20 cellular contexts compared by ENCODE assay signal in the genomic region with DNA sequence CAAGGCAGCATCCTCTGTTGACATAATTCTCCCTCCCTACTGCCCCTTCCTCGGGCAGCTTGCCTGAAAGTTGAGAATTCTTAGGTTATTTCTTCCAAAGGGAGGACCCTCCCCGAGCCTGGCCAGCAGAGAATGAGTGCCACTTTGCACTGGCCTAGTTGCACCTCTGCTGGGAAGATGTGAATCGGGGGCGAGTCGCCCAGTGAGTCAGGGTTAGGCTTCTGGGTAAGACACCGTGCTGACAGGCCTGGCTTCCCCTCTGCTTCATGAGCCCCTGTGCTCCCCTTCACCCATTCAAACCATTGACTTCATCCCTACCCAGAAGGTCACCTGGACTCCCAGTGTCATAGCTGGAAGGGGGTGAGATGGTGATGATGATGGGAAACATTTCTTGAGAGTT.
DNase-seq lines count a peak whose midpoint lies in the region; ATAC-seq, FAIRE-seq and TF ChIP-seq lines count a peak whose summit lies in the region.
"Had no signal": no experiment of that assay in that cellular context is flagged by ENCODE, and none has a peak within 500 bp of the region (broad histone marks: within the 10 kb centered on the region; RNA-seq: fewer than 3 reads in every experiment).

No MANE protein-coding gene starts in this region.

- FAIRE-seq in H1 (lab: Jason Lieb, UNC) = no peak
- FAIRE-seq: astrocyte, pancreas, RCC 7860 had no signal

- no peak overlapping the region for H2BK120ac ChIP-seq in H1 (replicated peaks; ENCODE audit: low read depth, low read length)

- H4K20me1 ChIP-seq in PC-3 (ENCODE audit: low read length) = no peaks in the 10 kb centered on the region
- H4K20me1 ChIP-seq in H1 (replicated peaks in 1 of 2; ENCODE audit: control insufficient read depth in 1 of 2, insufficient read depth in 2 of 2, low read length in 2 of 2) = peaks cover 0 to 1% of the 10 kb centered on the region in 2 experiments

- H3K4me1 ChIP-seq in PC-3 (ENCODE audit: insufficient read depth, low read length) (peaks cover 58% of the 10 kb centered on the region), H1 (replicated peaks in 1 of 4; ENCODE audit: control insufficient read depth in 3 of 4, insufficient read depth in 4 of 4, low read length in 3 of 4) (peaks cover 4 to 26% (median 11%) of the 10 kb centered on the region in 4 experiments), thyroid gland (peaks cover 42 to 45% of the 10 kb centered on the region in 2 donors)

- H3K14ac ChIP-seq in H1 (ENCODE audit: insufficient read length) = no peak overlapping the region

- no peak for TF ChIP-seq EP300 in H1 (IDR thresholded peaks at IDR 0.05; ENCODE audit: borderline replicate concordance in 1 of 2, low read depth in 2 of 2, low read length in 2 of 2)

- H3K23ac ChIP-seq in H1 (ENCODE audit: insufficient read length) = no peak overlapping the region

- H2AFZ ChIP-seq in PC-3 (ENCODE audit: low read length) (no peak overlapping the region), H1 (ENCODE audit: low read length) (no peak overlapping the region)

- no peaks in the 10 kb centered on the region for H3K23me2 ChIP-seq in H1 (ENCODE audit: low read depth, low read length)

- no peak overlapping the region for H2BK20ac ChIP-seq in H1 (ENCODE audit: low read length)

- H2BK15ac ChIP-seq in H1 (ENCODE audit: low read length) = peak overlapping the region; percentile 61; the same call in 1 of the 2 replicates

- H3K4me3 ChIP-seq in PC-3 (ENCODE audit: low read length) (no peak overlapping the region), H1 (ENCODE audit: extremely low read depth in 1 of 4, insufficient read depth in 2 of 4, low read depth in 3 of 4, low read length in 4 of 4) (no peak overlapping the region), thyroid gland (replicated peaks in 1 of 3) (no peak overlapping the region)
- H3K4me3 ChIP-seq: esophagus muscularis mucosa, pancreas, spleen had no signal

- peaks cover 78% of the 10 kb centered on the region for H3K4me1 Mint-ChIP-seq in type B pancreatic cell (ENCODE audit: unreplicated experiment)

- H3K27me3 ChIP-seq in PC-3 (ENCODE audit: low read length) (no peaks in the 10 kb centered on the region), H1 (replicated peaks in 1 of 4; ENCODE audit: control insufficient read depth in 3 of 4, extremely low read depth in 1 of 4, insufficient read depth in 3 of 4, low read length in 3 of 4) (no peaks in the 10 kb centered on the region), thyroid gland (no peaks in the 10 kb centered on the region)
- H3K27me3 ChIP-seq: esophagus muscularis mucosa, pancreas, spleen had no signal

- no peak for TF ChIP-seq RAD21 in H1 (IDR thresholded peaks at IDR 0.05 in 1 of 2, conservative IDR thresholded peaks at IDR 0.05 in 1 of 2; ENCODE audit: low read depth in 2 of 2, low read length in 2 of 2)

- H3K9ac ChIP-seq in PC-3 (ENCODE audit: low read length) (no peak overlapping the region), H1 (replicated peaks in 1 of 4; ENCODE audit: extremely low read depth in 1 of 4, low read depth in 3 of 4, low read length in 3 of 4) (no peak overlapping the region)

- H3K4me3 Mint-ChIP-seq in type B pancreatic cell = no peak overlapping the region
- H3K4me3 Mint-ChIP-seq: dendritic cell treated with granulocyte-macrophage colony-stimulating factor and Interleukin-4, amounts not matched to agents 40 ng/mL and 50 ng/mL, for 4 days had no signal

- H3K27ac Mint-ChIP-seq in type B pancreatic cell = no peak overlapping the region
- H3K27ac Mint-ChIP-seq: dendritic cell treated with granulocyte-macrophage colony-stimulating factor and Interleukin-4, amounts not matched to agents 40 ng/mL and 50 ng/mL, for 4 days had no signal

- H3K9me3 ChIP-seq in PC-3 (ENCODE audit: low read length) (no peaks in the 10 kb centered on the region), H1 (ENCODE audit: insufficient read depth in 2 of 2, low read depth in 1 of 2, low read length in 1 of 2) (no peaks in the 10 kb centered on the region), thyroid gland (no peaks in the 10 kb centered on the region)
- H3K9me3 ChIP-seq: esophagus muscularis mucosa, pancreas, spleen had no signal

- no TSS peak for BruUV-seq in PC-3 (replicated peaks; lab: Mats Ljungman, UMichigan)

- H3K4me2 ChIP-seq in PC-3 (ENCODE audit: low read length) (no peak overlapping the region), H1 (ENCODE audit: insufficient read depth in 1 of 2, low read depth in 2 of 2, low read length in 2 of 2) (no peak overlapping the region)

- TF ChIP-seq POLR2A in H1 (IDR thresholded peaks at IDR 0.05; ENCODE audit: control extremely low read depth in 1 of 2, low read depth in 2 of 2, low read length in 2 of 2) = no peak
- no peak for TF ChIP-seq POLR2A in thyroid gland (IDR thresholded peaks at IDR 0.05)

- no peak overlapping the region for H4K5ac ChIP-seq in H1 (ENCODE audit: insufficient read length, low read depth, low read length)

- no peak overlapping the region for H3K4ac ChIP-seq in H1 (replicated peaks; ENCODE audit: insufficient read length, low read depth, low read length)

- H3K27ac ChIP-seq in PC-3 (ENCODE audit: low read length) = peak overlapping the region; percentile 93
- no peak overlapping the region for H3K27ac ChIP-seq in H1 (ENCODE audit: low read depth, low read length)
- peak overlapping the region; percentile 39 to 63 (median 44) for H3K27ac ChIP-seq in thyroid gland
- H3K27ac ChIP-seq: esophagus muscularis mucosa, HL-60, pancreas, spleen had no signal

- TF ChIP-seq CTCF in PC-3 (conservative IDR thresholded peaks at IDR 0.05; ENCODE audit: low read depth, low read length) (no peak), H1 (IDR thresholded peaks at IDR 0.05; ENCODE audit: control extremely low read depth in 1 of 3, insufficient read depth in 1 of 3, low read depth in 1 of 3, low read length in 3 of 3) (no peak), thyroid gland (IDR thresholded peaks at IDR 0.05) (no peak), type B pancreatic cell (conservative IDR thresholded peaks at IDR 0.05) (no peak), omental fat pad (IDR thresholded peaks at IDR 0.05) (no peak)

- intact Hi-C loops in PC-3 (cut with micrococcal nuclease) = no loop called here
- intact Hi-C loops in thyroid gland (cut with DNase I) = no loop called here

- H3K36me3 ChIP-seq in PC-3 (ENCODE audit: low read depth, low read length) (peaks cover 76% of the 10 kb centered on the region), H1 (ENCODE audit: control insufficient read depth in 2 of 4, insufficient read depth in 4 of 4, low read length in 3 of 4) (no peaks in the 10 kb centered on the region), thyroid gland (peaks cover 6 to 17% of the 10 kb centered on the region in 2 donors)

- H3F3A ChIP-seq in PC-3 (ENCODE audit: low read length, unreplicated experiment) = peaks cover 11% of the 10 kb centered on the region

- no peak overlapping the region for H2BK12ac ChIP-seq in H1 (ENCODE audit: low read depth, low read length)

- peaks cover 54% of the 10 kb centered on the region for H3K36me3 Mint-ChIP-seq in type B pancreatic cell

- H3K9me2 ChIP-seq in PC-3 (replicated peaks; ENCODE audit: low read length) = no peaks in the 10 kb centered on the region

- DNase-seq in stimulated activated CD4-positive, alpha-beta T cell treated with anti-CD3 and anti-CD28 coated beads, Interleukin-15, amount 100 ng/mL, for 48 hours (ENCODE audit: low read depth in 2 of 2) = peak; percentile 33 to 47
- no peak for DNase-seq in stimulated activated CD4-positive, alpha-beta T cell treated with anti-CD3 and anti-CD28 coated beads, Interleukin-4, amount 100 ng/mL, for 4 hours
- DNase-seq in PC-3 (peak; percentile 21), H1 (ENCODE audit: low read depth in 1 of 2, low spot score in 2 of 2) (no peak), thyroid gland (no peak), type B pancreatic cell (ENCODE audit: extremely low spot score, unreplicated experiment) (no peak), omental fat pad (ENCODE audit: low spot score) (no peak)
- DNase-seq: DND-41, NCI-H2029, NCI-H526 treated with DMSO at 0.1 percent for 48 hours, spleen, T-helper 2 cell, trophoblast cell had no signal

- no peak overlapping the region for H2AK5ac ChIP-seq in H1 (ENCODE audit: low read depth, low read length)

- H3K79me2 ChIP-seq in PC-3 (ENCODE audit: low read length) = peaks cover 63% of the 10 kb centered on the region
- H3K79me2 ChIP-seq in H1 (ENCODE audit: control insufficient read depth in 1 of 2, insufficient read depth in 2 of 2, low read length in 2 of 2) = no peaks in the 10 kb centered on the region

- ATAC-seq in PC-3 = no peak
- no peak for ATAC-seq in GM21576 (IDR thresholded peaks at IDR 0.05; ENCODE audit: unreplicated experiment)
- no peak for ATAC-seq in omental fat pad (ENCODE audit: low FRiP score)
- ATAC-seq: pancreas had no signal

- no peak overlapping the region for H3K56ac ChIP-seq in H1 (replicated peaks; ENCODE audit: insufficient read length, low read depth, low read length)

- POLR2A ChIA-PET in PC-3 (lab: Charles Lee; ENCODE audit: unreplicated experiment) = no interaction called here
- POLR2A ChIA-PET in H1 (lab: Charles Lee; ENCODE audit: partially characterized antibody) = no interaction called here

- H4K91ac ChIP-seq in H1 (replicated peaks; ENCODE audit: insufficient read length, low read length) = no peak overlapping the region

- H2BK5ac ChIP-seq in H1 (ENCODE audit: low read depth, low read length) = no peak overlapping the region

- 90% methylated on average over 6 of the region's 6 CpGs; no CpG with 5 or more reads in 1 of the 2 experiments for WGBS in H1 (ENCODE audit: extremely low coverage in 1 of 2, insufficient coverage in 1 of 2, insufficient read length in 1 of 2, insufficient replicate concordance in 2 of 2, low coverage in 1 of 2, low lambda C conversion rate in 2 of 2, missing lambda C conversion rate in 1 of 2), 2 experiments
- WGBS in thyroid gland, 2 donors = 82 to 87% methylated on average over 6 of the region's 6 CpGs

- peaks cover 5% of the 10 kb centered on the region for H3K79me1 ChIP-seq in H1 (ENCODE audit: low read depth, low read length)

- peaks cover 3% of the 10 kb centered on the region for H3K27me3 Mint-ChIP-seq in type B pancreatic cell

- no peak overlapping the region for H3K18ac ChIP-seq in H1 (ENCODE audit: extremely low read depth, low read length)

- H3K9me3 Mint-ChIP-seq in type B pancreatic cell = no peaks in the 10 kb centered on the region
- H3K9me3 Mint-ChIP-seq: dendritic cell treated with granulocyte-macrophage colony-stimulating factor and Interleukin-4, amounts not matched to agents 40 ng/mL and 50 ng/mL, for 4 days had no signal

- CTCF ChIA-PET in PC-3 (lab: Charles Lee) (no interaction called here), H1 (lab: Charles Lee; ENCODE audit: partially characterized antibody) (interaction anchor here (1.7 kb wide), 1 partner anchor 226 kb away, joined by 5 read pairs; no protein-coding TSS in a partner anchor)

- H4K8ac ChIP-seq in H1 (ENCODE audit: extremely low read depth, insufficient read depth, low read length) = no peak overlapping the region

TF ChIP-seq in H1, 55 proteins besides CTCF, POLR2A, EP300 and RAD21 (continues in another document):
- TF ChIP-seq SIRT6 (IDR thresholded peaks at IDR 0.05; ENCODE audit: low read length) = no peak
- TF ChIP-seq ZNF274 (IDR thresholded peaks at IDR 0.05; ENCODE audit: borderline replicate concordance, extremely low read depth, low read length) = no peak
- no peak for TF ChIP-seq KDM4A (IDR thresholded peaks at IDR 0.05; ENCODE audit: low read depth, low read length, severe bottlenecking)
- no peak for TF ChIP-seq GTF2F1 (IDR thresholded peaks at IDR 0.05; ENCODE audit: borderline replicate concordance, low read depth, low read length)

Comparison
In these comparisons a context has a peak if more than half of its experiments do, and no peak if none do; other contexts are left out.
1. DNase-seq: peak in stimulated activated CD4-positive, alpha-beta T cell treated with anti-CD3 and anti-CD28 coated beads, Interleukin-15, amount 100 ng/mL, for 48 hours (2 of 2) and PC-3 (single experiment); none in stimulated activated CD4-positive, alpha-beta T cell treated with anti-CD3 and anti-CD28 coated beads, Interleukin-4, amount 100 ng/mL, for 4 hours (0 of 2), H1 (0 of 2), thyroid gland (0 of 2), type B pancreatic cell (single experiment) and omental fat pad (single experiment).